Comparison of ENCODE assay signal across 9 cellular contexts in genomic region chr20:35303735-35304431, GRCh38. TPM values are rescaled to one million over a fixed set of nuclear protein-coding genes. Genes with fewer than 3 reads are reported as not detected.
DNase-seq lines count a peak whose midpoint lies in the region; ATAC-seq and TF ChIP-seq lines count a peak whose summit lies in the region.
"Had no signal": no experiment of that assay in that cellular context is flagged by ENCODE, and none has a peak within 500 bp of the region (broad histone marks: within the 10 kb centered on the region; RNA-seq: fewer than 3 reads in every experiment).

No MANE protein-coding gene starts in this region.

- H3K36me3 Mint-ChIP-seq in Calu3 (ENCODE audit: insufficient read depth, unreplicated experiment) = peaks cover 41% of the 10 kb centered on the region

- ATAC-seq in HG02981 (IDR thresholded peaks at IDR 0.05; ENCODE audit: unreplicated experiment) = peak; percentile 60
- no peak for ATAC-seq in GM21526 (IDR thresholded peaks at IDR 0.05; ENCODE audit: low FRiP score, unreplicated experiment)

- no TSS peak for BruUV-seq in Calu3 (replicated peaks; lab: Mats Ljungman, UMichigan)

- H3K27me3 Mint-ChIP-seq in Calu3 (ENCODE audit: unreplicated experiment) = no peaks in the 10 kb centered on the region

- H3K4me3 ChIP-seq in cardiac fibroblast (replicated peaks in 1 of 2; ENCODE audit: low read depth in 2 of 2, low read length in 2 of 2) (no peak overlapping the region), kidney epithelial cell (ENCODE audit: low read depth, low read length) (no peak overlapping the region)

- H3K27me3 ChIP-seq in kidney epithelial cell (ENCODE audit: control insufficient read depth, insufficient read depth, low read length) = no peaks in the 10 kb centered on the region

- DNase-seq in Calu3 (peak; percentile 95), NCI-H345 (lab: John Stamatoyannopoulos, UW) (peak; percentile 92), cardiac fibroblast (ENCODE audit: low read depth in 2 of 2) (peak; percentile 93 to 96), kidney epithelial cell (ENCODE audit: low read depth) (peak; percentile 67)
- peak; percentile 69 for DNase-seq in activated CD4-positive, CD25-positive, alpha-beta regulatory T cell treated with anti-CD3 and anti-CD28 coated beads, Interleukin-2, amount 50 U/mL, for 16 hours (ENCODE audit: low read depth, low spot score)
- DNase-seq in stimulated activated CD4-positive, alpha-beta T cell treated with anti-CD3 and anti-CD28 coated beads, Interleukin-1b, Interleukin-23, amount 100 ng/mL, for 48 hours = peak; percentile 88

- intact Hi-C loops in Calu3 (cut with micrococcal nuclease; ENCODE audit: unreplicated experiment) = loop anchor here (1.0 kb wide), 3 partner anchors 20 to 143 kb away; partner anchors contain the start of gene EIF6

- CTCF ChIA-PET in Calu3 (lab: Charles Lee) = interaction anchor here (0.6 to 4.2 kb wide), 19 partner anchors 9 to 312 kb away, joined by 3 to 85 read pairs (median 4); partner anchors contain the start of gene EIF6

- peaks cover 1% of the 10 kb centered on the region for H3K36me3 ChIP-seq in kidney epithelial cell (ENCODE audit: control insufficient read depth, insufficient read depth, low read length)

- H3K4me1 Mint-ChIP-seq in Calu3 (ENCODE audit: low read depth, unreplicated experiment) = peaks cover 84% of the 10 kb centered on the region

- H3K4me3 Mint-ChIP-seq in Calu3 (ENCODE audit: low read depth, unreplicated experiment) = peak overlapping the region; percentile 2

- no peaks in the 10 kb centered on the region for H3K9me3 Mint-ChIP-seq in Calu3 (ENCODE audit: low read depth, unreplicated experiment)

- H3K27ac Mint-ChIP-seq in Calu3 (ENCODE audit: unreplicated experiment) = peak overlapping the region; percentile 88

- TF ChIP-seq CTCF in Calu3 (IDR thresholded peaks at IDR 0.05; ENCODE audit: unreplicated experiment) (peak; percentile 97), cardiac fibroblast (IDR thresholded peaks at IDR 0.05; ENCODE audit: low read depth, low read length) (peak; percentile 93), kidney epithelial cell (IDR thresholded peaks at IDR 0.05; ENCODE audit: insufficient read depth, low read length, poor library complexity, severe bottlenecking) (peak; percentile 85)

RNA-seq across cellular contexts. Expression of gene FAM83C, which starts 11.7 kb away (rescaled TPM):
- 0.12 TPM in 1 of 2 replicates, not detected in the other for total RNA-seq in Calu3 (2022)
- total RNA-seq in kidney epithelial cell = not detected in 2 replicates
- total RNA-seq: T-helper 1 cell treated with Interleukin-12 subunit alpha and Interleukin-12 subunit beta and Interleukin-4 antibody, amounts not matched to agents 30 ng/mL and 1 ng/mL, for 36 hours had no signal

RNA-seq across cellular contexts. Expression of gene EIF6, which starts 19.3 kb away (rescaled TPM):
- 271 and 317 TPM in 2 replicates for total RNA-seq in Calu3 (2022)
- total RNA-seq in kidney epithelial cell = 284 and 332 TPM in 2 replicates

RNA-seq across cellular contexts. Expression of gene MMP24OS, which starts 26.0 kb away (rescaled TPM):
- total RNA-seq in Calu3 (2022) (86.8 and 95.4 TPM in 2 replicates), kidney epithelial cell (17.5 and 19.3 TPM in 2 replicates)
